Comparison of ENCODE assay signal across 10 cellular contexts in the genomic region with DNA sequence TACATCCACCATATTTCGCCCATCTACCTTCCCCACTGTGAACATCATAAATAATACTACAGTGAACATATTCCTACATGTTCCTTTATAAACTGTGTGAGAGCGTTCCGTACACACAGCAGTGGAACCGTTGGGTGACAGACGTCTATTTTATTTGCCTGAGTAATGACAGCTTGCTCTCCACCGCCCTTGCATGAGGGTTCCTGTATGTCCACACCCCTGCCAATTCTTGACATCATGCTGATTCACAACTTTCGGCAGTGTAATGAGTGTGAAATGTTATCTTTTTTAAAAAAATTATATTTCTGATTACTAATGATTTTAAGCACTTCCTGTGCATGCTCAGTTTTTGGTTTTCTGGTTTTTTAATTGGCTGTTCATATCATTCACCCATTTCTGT. TPM values are rescaled to one million over a fixed set of nuclear protein-coding genes. Genes with fewer than 3 reads are reported as not detected.
DNase-seq lines count a peak whose midpoint lies in the region; TF ChIP-seq lines count a peak whose summit lies in the region.
"Had no signal": no experiment of that assay in that cellular context is flagged by ENCODE, and none has a peak within 500 bp of the region (broad histone marks: within the 10 kb centered on the region; RNA-seq: fewer than 3 reads in every experiment).

No MANE protein-coding gene starts in this region.

- H3K27ac Mint-ChIP-seq in activated T-cell treated with anti-CD3 and anti-CD28 coated beads, Interleukin-2, amount 50 U/mL, for 24 hours = no peak overlapping the region

- H3K36me3 Mint-ChIP-seq in activated T-cell treated with anti-CD3 and anti-CD28 coated beads, Interleukin-2, amount 50 U/mL, for 24 hours (ENCODE audit: low read depth) = peaks cover 8% of the 10 kb centered on the region

- no peak for TF ChIP-seq CTCF in C4-2B (conservative IDR thresholded peaks at IDR 0.05)
- no peak for TF ChIP-seq CTCF in fibroblast of pulmonary artery (IDR thresholded peaks at IDR 0.05; ENCODE audit: low read length, missing control alignments)
- TF ChIP-seq CTCF in OCI-LY7 (conservative IDR thresholded peaks at IDR 0.05; ENCODE audit: low read length) = no peak

- no peaks in the 10 kb centered on the region for H3K9me3 Mint-ChIP-seq in activated T-cell treated with anti-CD3 and anti-CD28 coated beads, Interleukin-2, amount 50 U/mL, for 24 hours

- POLR2A ChIA-PET in OCI-LY7 (lab: Charles Lee) = no interaction called here

- peaks cover 14% of the 10 kb centered on the region for H3K4me1 ChIP-seq in SJSA1 (replicated peaks)
- H3K4me1 ChIP-seq in OCI-LY7 (ENCODE audit: insufficient read depth, low read length, poor library complexity, severe bottlenecking) = peaks cover 5% of the 10 kb centered on the region
- H3K4me1 ChIP-seq: SJCRH30 had no signal

- H3K27me3 Mint-ChIP-seq in activated T-cell treated with anti-CD3 and anti-CD28 coated beads, Interleukin-2, amount 50 U/mL, for 24 hours = no peaks in the 10 kb centered on the region
- H3K27me3 Mint-ChIP-seq: progenitor cell of endocrine pancreas had no signal

- H3K4me3 Mint-ChIP-seq in activated T-cell treated with anti-CD3 and anti-CD28 coated beads, Interleukin-2, amount 50 U/mL, for 24 hours = no peak overlapping the region

- H3K4me1 Mint-ChIP-seq in activated T-cell treated with anti-CD3 and anti-CD28 coated beads, Interleukin-2, amount 50 U/mL, for 24 hours (ENCODE audit: low read depth) = peaks cover 11% of the 10 kb centered on the region

- 0 out of 2 replicates have a peak, but pooled peaks cover 4% of the 10 kb centered on the region for H3K36me3 ChIP-seq in SJSA1
- no peaks in the 10 kb centered on the region for H3K36me3 ChIP-seq in OCI-LY7 (ENCODE audit: insufficient read depth, low read length)
- H3K36me3 ChIP-seq: SJCRH30 had no signal

- no peaks in the 10 kb centered on the region for H3K9me2 ChIP-seq in OCI-LY7 (ENCODE audit: insufficient read depth, low read length)

- no peak overlapping the region for H2AFZ ChIP-seq in OCI-LY7 (ENCODE audit: low read length)

- H3K27ac ChIP-seq in C4-2B = peak overlapping the region; percentile 17; the same call in 1 of the 2 replicates
- peak overlapping the region; percentile 18; the same call in 1 of the 2 replicates for H3K27ac ChIP-seq in SJSA1
- no peak overlapping the region for H3K27ac ChIP-seq in OCI-LY7 (ENCODE audit: low read depth, low read length, poor library complexity, severe bottlenecking)
- H3K27ac ChIP-seq: SJCRH30 had no signal

- no peaks in the 10 kb centered on the region for H3K27me3 ChIP-seq in SJSA1 (replicated peaks)
- H3K27me3 ChIP-seq: SJCRH30 had no signal

- no TSS peak for BruUV-seq in OCI-LY7 (replicated peaks; lab: Mats Ljungman, UMichigan)

- H3K4me3 ChIP-seq in SJSA1 = no peak overlapping the region
- no peak overlapping the region for H3K4me3 ChIP-seq in fibroblast of pulmonary artery (replicated peaks; ENCODE audit: low read depth, low read length)
- no peak overlapping the region for H3K4me3 ChIP-seq in OCI-LY7 (ENCODE audit: low read depth, low read length, poor library complexity, severe bottlenecking)
- H3K4me3 ChIP-seq: SJCRH30 had no signal

- peaks cover 3% of the 10 kb centered on the region; the same call in 1 of the 2 replicates for H3K79me2 ChIP-seq in OCI-LY7 (ENCODE audit: insufficient read depth, low read depth, low read length)

- H4K20me1 ChIP-seq in OCI-LY7 (ENCODE audit: insufficient read depth, low read length) = no peaks in the 10 kb centered on the region

- H3K4me2 ChIP-seq in OCI-LY7 (ENCODE audit: low read length) = no peak overlapping the region

- CTCF ChIA-PET in OCI-LY7 (lab: Charles Lee; ENCODE audit: unreplicated experiment) = no interaction called here

- DNase-seq in HS-27A (ENCODE audit: low read depth) (peak; percentile 82), SJSA1 (ENCODE audit: low read depth in 1 of 2, low spot score in 2 of 2) (no peak), fibroblast of pulmonary artery (ENCODE audit: low read depth) (peak; percentile 46), OCI-LY7 (ENCODE audit: low spot score) (no peak), GF-D8 (lab: John Stamatoyannopoulos, UW) (no peak)
- DNase-seq in activated CD8-positive, alpha-beta memory T cell treated with anti-CD3 and anti-CD28 coated beads, Interleukin-2, amount 50 U/mL, for 48 hours = no peak
- DNase-seq in activated T-cell treated with anti-CD3 and anti-CD28 coated beads, Interleukin-2, amount 50 U/mL, for 24 hours = no peak
- DNase-seq: SJCRH30 had no signal

- intact Hi-C loops in OCI-LY7 (cut with micrococcal nuclease; ENCODE audit: unreplicated experiment) = loop anchor here (5.0 kb wide), 1 partner anchor 139 kb away; no protein-coding TSS in a partner anchor

- H3K9me3 ChIP-seq in SJSA1 (replicated peaks) (no peaks in the 10 kb centered on the region), OCI-LY7 (ENCODE audit: low read length) (no peaks in the 10 kb centered on the region)
- H3K9me3 ChIP-seq: SJCRH30 had no signal

RNA-seq across cellular contexts. Expression of a gene that starts 4.3 kb away (rescaled TPM):
- total RNA-seq in SJSA1 (2014; rRNA removed; shearing (Covaris generic)) = 4.5 and 13.1 TPM in 2 replicates
- 30.8 and 31.8 TPM in 2 replicates for total RNA-seq in OCI-LY7 (2014; rRNA removed; shearing (Covaris generic))
- total RNA-seq in OCI-LY7 (2022) = 20.7 and 30.3 TPM in 2 replicates

RNA-seq across cellular contexts. Expression of a gene that starts 37.2 kb away (rescaled TPM):
- total RNA-seq in SJSA1 (2014; rRNA removed; shearing (Covaris generic)) = 19.7 and 27.6 TPM in 2 replicates
- total RNA-seq in OCI-LY7 (2014; rRNA removed; shearing (Covaris generic)) = 26.9 and 37.0 TPM in 2 replicates
- total RNA-seq in OCI-LY7 (2022) = 77.8 and 86.9 TPM in 2 replicates

Comparison
In these comparisons a context has a peak if more than half of its experiments do, and no peak if none do; other contexts are left out.
1. DNase-seq: peak in HS-27A (single experiment) and fibroblast of pulmonary artery (single experiment); none in SJSA1 (0 of 2), OCI-LY7 (single experiment), activated CD8-positive, alpha-beta memory T cell treated with anti-CD3 and anti-CD28 coated beads, Interleukin-2, amount 50 U/mL, for 48 hours (single experiment), activated T-cell treated with anti-CD3 and anti-CD28 coated beads, Interleukin-2, amount 50 U/mL, for 24 hours (single experiment) and GF-D8 (single experiment).